29 cellular contexts compared by ENCODE assay signal in genomic region chr10:124308351-124308645, GRCh38.
"Had no signal": no experiment of that assay in that cellular context is flagged by ENCODE, and none has a peak within 500 bp of the region (broad histone marks: within the 10 kb centered on the region; RNA-seq: fewer than 3 reads in every experiment).

No MANE protein-coding gene starts in this region.

- DNase-seq: activated CD4-positive, alpha-beta T cell treated with anti-CD3 and anti-CD28 coated beads for 36 hours; activated CD4-positive, alpha-beta T cell treated with anti-CD3 and anti-CD28 coated beads, Interleukin-2, amount 10 ng/mL, durations not matched to agents 7 days and 5 days; activated CD4-positive, alpha-beta T cell treated with anti-CD3 and anti-CD28 coated beads, Interleukin-2, amount 50 U/mL, for 48 hours; activated CD8-positive, alpha-beta memory T cell treated with anti-CD3 and anti-CD28 coated beads, Interleukin-2, amount 10 ng/mL, durations not matched to agents 7 days and 5 days; activated gamma-delta T cell treated with Interleukin-2 at 50 U/mL for 16 hours; activated naive CD4-positive, alpha-beta T cell treated with anti-CD3 and anti-CD28 coated beads for 36 hours; activated T-cell treated with anti-CD3 and anti-CD28 coated beads, Interleukin-2, amount 50 U/mL, for 4 hours; body of pancreas; NCI-H1092 treated with DMSO at 0.1 percent for 48 hours; NCI-H1417; NCI-H146; NCI-H187; NCI-H2029 treated with DMSO at 0.1 percent for 48 hours; NCI-H2107; NCI-H2171; NCI-H510A; NCI-H748 treated with DMSO at 0.1 percent for 48 hours; NK-92 treated with Interleukin-12 subunit alpha and Interleukin-12 subunit beta, amount 100 ng/mL, for 24 hours; SHP77 treated with DMSO at 0.1 percent for 48 hours; SK-N-SH had no signal

- H3K4me3 Mint-ChIP-seq: activated CD4-positive, alpha-beta T cell treated with anti-CD3 and anti-CD28 coated beads for 36 hours; activated CD4-positive, alpha-beta T cell treated with anti-CD3 and anti-CD28 coated beads, Interleukin-2, amount 10 ng/mL, durations not matched to agents 7 days and 5 days; activated CD8-positive, alpha-beta memory T cell treated with anti-CD3 and anti-CD28 coated beads, Interleukin-2, amount 10 ng/mL, durations not matched to agents 7 days and 5 days; activated naive CD4-positive, alpha-beta T cell treated with anti-CD3 and anti-CD28 coated beads for 36 hours; activated T-cell treated with anti-CD3 and anti-CD28 coated beads, Interleukin-2, amount 50 U/mL, for 4 hours; activated T-helper 1 cell treated with anti-CD3 and anti-CD28 coated beads, Interleukin-12 subunit alpha, Interleukin-12 subunit beta, Interleukin-2, Interleukin-4 antibody, amounts not matched to agents 30 ng/mL and 10 ng/mL and 1 ng/mL, durations not matched to agents 14 hours and 24 hours and 36 hours; T-helper 1 cell treated with Interleukin-12 subunit alpha and Interleukin-12 subunit beta and Interleukin-4 antibody, amounts not matched to agents 30 μg/mL and 1 μg/mL, for 36 hours; T-helper 2 cell treated with Interferon-gamma antibody and Interleukin-4, amounts not matched to agents 5 μg/mL and 100 μg/mL, for 36 hours had no signal

- H3K36me3 ChIP-seq: adrenal gland, breast epithelium, SJSA1 had no signal

- H3K27me3 Mint-ChIP-seq: activated CD4-positive, alpha-beta T cell treated with anti-CD3 and anti-CD28 coated beads for 36 hours had no signal

- H3K4me3 ChIP-seq: adrenal gland, body of pancreas, breast epithelium, K562, SJSA1 had no signal

- H3K36me3 Mint-ChIP-seq: activated CD8-positive, alpha-beta memory T cell treated with anti-CD3 and anti-CD28 coated beads, Interleukin-2, amount 10 ng/mL, durations not matched to agents 7 days and 5 days; activated naive CD4-positive, alpha-beta T cell treated with anti-CD3 and anti-CD28 coated beads, Interleukin-2, amount 50 U/mL, for 72 hours had no signal

- H3K9me3 ChIP-seq: adrenal gland, body of pancreas, breast epithelium, SJSA1, SK-N-SH had no signal

- H3K27ac ChIP-seq: body of pancreas, breast epithelium, SJSA1 had no signal

- H3K27me3 ChIP-seq: adrenal gland, body of pancreas, breast epithelium, SJSA1 had no signal

- ATAC-seq: activated CD4-positive, alpha-beta T cell treated with anti-CD3 and anti-CD28 coated beads for 36 hours; activated CD4-positive, CD25-positive, alpha-beta regulatory T cell treated with anti-CD3 and anti-CD28 coated beads, Interleukin-2, amount 50 U/mL, for 24 hours; activated CD8-positive, alpha-beta memory T cell treated with anti-CD3 and anti-CD28 coated beads, Interleukin-2, amount 10 ng/mL, durations not matched to agents 7 days and 5 days; activated naive CD4-positive, alpha-beta T cell treated with anti-CD3 and anti-CD28 coated beads, Interleukin-2, amount 50 U/mL, for 72 hours; activated T-cell treated with anti-CD3 and anti-CD28 coated beads, Interleukin-2, amount 50 U/mL, for 4 hours; body of pancreas; K562 had no signal

- H3K4me1 Mint-ChIP-seq: activated CD4-positive, alpha-beta T cell treated with anti-CD3 and anti-CD28 coated beads for 36 hours; activated CD4-positive, alpha-beta T cell treated with anti-CD3 and anti-CD28 coated beads, Interleukin-2, amount 10 ng/mL, durations not matched to agents 7 days and 5 days; activated CD8-positive, alpha-beta memory T cell treated with anti-CD3 and anti-CD28 coated beads, Interleukin-2, amount 10 ng/mL, durations not matched to agents 7 days and 5 days had no signal

- H3K9me3 Mint-ChIP-seq: activated naive CD4-positive, alpha-beta T cell treated with anti-CD3 and anti-CD28 coated beads for 36 hours; activated T-cell treated with anti-CD3 and anti-CD28 coated beads, Interleukin-2, amount 50 U/mL, for 4 hours; activated T-helper 1 cell treated with anti-CD3 and anti-CD28 coated beads, Interleukin-12 subunit alpha, Interleukin-12 subunit beta, Interleukin-2, Interleukin-4 antibody, amounts not matched to agents 30 ng/mL and 10 ng/mL and 1 ng/mL, durations not matched to agents 14 hours and 24 hours and 36 hours; T-helper 1 cell treated with Interleukin-12 subunit alpha and Interleukin-12 subunit beta and Interleukin-4 antibody, amounts not matched to agents 30 μg/mL and 1 μg/mL, for 36 hours; T-helper 2 cell treated with Interferon-gamma antibody and Interleukin-4, amounts not matched to agents 5 μg/mL and 100 μg/mL, for 36 hours had no signal

- H3K4me1 ChIP-seq: adrenal gland, body of pancreas, breast epithelium, SJSA1 had no signal

- H3K27ac Mint-ChIP-seq: activated CD4-positive, alpha-beta T cell treated with anti-CD3 and anti-CD28 coated beads for 36 hours; activated CD4-positive, alpha-beta T cell treated with anti-CD3 and anti-CD28 coated beads, Interleukin-2, amount 10 ng/mL, durations not matched to agents 7 days and 5 days; activated CD8-positive, alpha-beta memory T cell treated with anti-CD3 and anti-CD28 coated beads, Interleukin-2, amount 10 ng/mL, durations not matched to agents 7 days and 5 days; activated naive CD4-positive, alpha-beta T cell treated with anti-CD3 and anti-CD28 coated beads for 36 hours; activated naive CD4-positive, alpha-beta T cell treated with anti-CD3 and anti-CD28 coated beads, Interleukin-2, amount 50 U/mL, for 72 hours; activated T-helper 1 cell treated with anti-CD3 and anti-CD28 coated beads, Interleukin-12 subunit alpha, Interleukin-12 subunit beta, Interleukin-2, Interleukin-4 antibody, amounts not matched to agents 30 ng/mL and 10 ng/mL and 1 ng/mL, durations not matched to agents 14 hours and 24 hours and 36 hours; T-helper 1 cell treated with Interleukin-12 subunit alpha and Interleukin-12 subunit beta and Interleukin-4 antibody, amounts not matched to agents 30 μg/mL and 1 μg/mL, for 36 hours; T-helper 2 cell treated with Interferon-gamma antibody and Interleukin-4, amounts not matched to agents 5 μg/mL and 100 μg/mL, for 36 hours had no signal
